In genomic region chr11:126153999-126154398, GRCh38 we compare ENCODE assay signal across 1 cellular context.
TF ChIP-seq lines count a peak whose summit lies in the region.

No MANE protein-coding gene starts in this region.

TF ChIP-seq in HEK293, 187 proteins besides CTCF, POLR2A, EP300 and RAD21 (continued from another document and continues in another):
- no peak for TF ChIP-seq PRDM2 (tag by site-specific recombination; IDR thresholded peaks at IDR 0.05; ENCODE audit: borderline replicate concordance)
- no peak for TF ChIP-seq ZNF658 (tag by site-specific recombination; IDR thresholded peaks at IDR 0.05)
- peak; percentile 42; the same call in 1 of the 2 replicates for TF ChIP-seq ZNF664 (tag by site-specific recombination; IDR thresholded peaks at IDR 0.05)
- peak; percentile 60; the same call in 1 of the 2 replicates for TF ChIP-seq ZNF692 (tag by site-specific recombination; IDR thresholded peaks at IDR 0.05)
- no peak for TF ChIP-seq ZBTB11 (tag by site-specific recombination; conservative IDR thresholded peaks at IDR 0.05; ENCODE audit: low read depth)
- TF ChIP-seq ZNF114 (tag by site-specific recombination; IDR thresholded peaks at IDR 0.05) = no peak
- no peak for TF ChIP-seq ZNF513 (tag by site-specific recombination; IDR thresholded peaks at IDR 0.05)
- TF ChIP-seq ZNF610 (tag by site-specific recombination; IDR thresholded peaks at IDR 0.05; ENCODE audit: borderline replicate concordance) = 0 out of 2 replicates have a peak, but pooled peaks have one; percentile 39
- no peak for TF ChIP-seq ZNF473 (tag by site-specific recombination; IDR thresholded peaks at IDR 0.05)
- no peak for TF ChIP-seq ZFP41 (tag by site-specific recombination; IDR thresholded peaks at IDR 0.05; ENCODE audit: borderline replicate concordance)
- TF ChIP-seq ZSCAN23 (tag by site-specific recombination; IDR thresholded peaks at IDR 0.05) = peak; percentile 83
- peak; percentile 90 for TF ChIP-seq ZNF639 (tag by site-specific recombination; IDR thresholded peaks at IDR 0.05)
- no peak for TF ChIP-seq PBX3 (CRISPR knock-in tag; IDR thresholded peaks at IDR 0.05)
- TF ChIP-seq ZNF623 (tag by site-specific recombination; IDR thresholded peaks at IDR 0.05) = no peak
- peak; percentile 72 for TF ChIP-seq ZNF366 (tag by site-specific recombination; conservative IDR thresholded peaks at IDR 0.05)
- TF ChIP-seq ZNF18 (tag by site-specific recombination; IDR thresholded peaks at IDR 0.05) = peak; percentile 70; the same call in 1 of the 2 replicates
- no peak for TF ChIP-seq ZNF677 (tag by site-specific recombination; IDR thresholded peaks at IDR 0.05)
- no peak for TF ChIP-seq PRDM1 (tag by site-specific recombination; IDR thresholded peaks at IDR 0.05)
- TF ChIP-seq SETDB1 (IDR thresholded peaks at IDR 0.05; ENCODE audit: insufficient read length, low read length) = no peak
- TF ChIP-seq ZNF280C (tag by site-specific recombination; IDR thresholded peaks at IDR 0.05) = no peak
- TF ChIP-seq ZNF26 (tag by site-specific recombination; IDR thresholded peaks at IDR 0.05) = no peak
- TF ChIP-seq ZXDB (tag by site-specific recombination; IDR thresholded peaks at IDR 0.05) = peak; percentile 91
- no peak for TF ChIP-seq ZNF248 (tag by site-specific recombination; IDR thresholded peaks at IDR 0.05)
- peak; percentile 69; the same call in 1 of the 2 replicates for TF ChIP-seq PRDM6 (tag by site-specific recombination; IDR thresholded peaks at IDR 0.05)
- no peak for TF ChIP-seq ZNF701 (tag by site-specific recombination; IDR thresholded peaks at IDR 0.05)
- TF ChIP-seq ZNF621 (tag by site-specific recombination; IDR thresholded peaks at IDR 0.05) = no peak
